8 cellular contexts compared by ENCODE assay signal in genomic region chr9:79573697-79573976, GRCh38. TPM values are rescaled to one million over a fixed set of nuclear protein-coding genes. Genes with fewer than 3 reads are reported as not detected.
DNase-seq lines count a peak whose midpoint lies in the region; ATAC-seq and TF ChIP-seq lines count a peak whose summit lies in the region.

No MANE protein-coding gene starts in this region.

- H3K27ac ChIP-seq in subcutaneous abdominal adipose tissue (ENCODE audit: low read depth, low read length): peak overlapping the region; percentile 48

- DNase-seq in NCI-H526 treated with DMSO at 0.1 percent for 48 hours (lab: John Stamatoyannopoulos, UW) (peak; percentile 6), NCI-H526 (lab: John Stamatoyannopoulos, UW) (no peak), activated B cell treated with CpG ODN at 0.5 μM for 24 hours (no peak), immature natural killer cell (no peak), NCI-H2107 (lab: John Stamatoyannopoulos, UW) (no peak), head of caudate nucleus (no peak)

- H3K27me3 Mint-ChIP-seq in activated B cell treated with CpG ODN at 0.5 μM for 24 hours (no peaks in the 10 kb centered on the region), immature natural killer cell (ENCODE audit: low read depth in 3 of 3) (peaks cover 11 to 25% (median 13%) of the 10 kb centered on the region in 3 donors)

- H3K4me1 ChIP-seq in subcutaneous abdominal adipose tissue (ENCODE audit: control insufficient read depth in 5 of 5, insufficient read depth in 5 of 5, low read length in 5 of 5): peaks cover 0 to 32% (median 18%) of the 10 kb centered on the region in 5 donors

- intact Hi-C loops in activated B cell treated with CpG ODN at 0.5 μM for 24 hours (cut with micrococcal nuclease): loop anchor here (5.0 kb wide), 3 partner anchors 584 to 971 kb away; no protein-coding TSS in a partner anchor
- intact Hi-C loops in head of caudate nucleus (cut with DNase I): loop anchor here (5.0 to 10.0 kb wide), 3 partner anchors 86 to 361 kb away; no protein-coding TSS in a partner anchor

- H3K4me1 Mint-ChIP-seq in activated B cell treated with CpG ODN at 0.5 μM for 24 hours: peaks cover 51% of the 10 kb centered on the region
- H3K4me1 Mint-ChIP-seq in immature natural killer cell: peaks cover 54 to 61% of the 10 kb centered on the region in 2 donors

- H3K36me3 Mint-ChIP-seq in activated B cell treated with CpG ODN at 0.5 μM for 24 hours (ENCODE audit: low read depth) (peaks cover 17% of the 10 kb centered on the region), immature natural killer cell (peaks cover 0 to 5% (median 0%) of the 10 kb centered on the region in 3 donors)

- H3K9ac ChIP-seq in subcutaneous abdominal adipose tissue (ENCODE audit: low read length in 5 of 5): peak overlapping the region in 4 of 5 donors; percentile 51 to 74 (median 70)

- H3K27me3 ChIP-seq in subcutaneous abdominal adipose tissue (ENCODE audit: control insufficient read depth in 5 of 5, insufficient read depth in 4 of 5, low read length in 5 of 5): peaks cover 0 to 8% (median 6%) of the 10 kb centered on the region in 5 donors

- H3K4me3 ChIP-seq in subcutaneous abdominal adipose tissue (ENCODE audit: low read depth in 1 of 5, low read length in 5 of 5): peak overlapping the region; percentile 72 to 88 (median 78)

- H3K27ac Mint-ChIP-seq in activated B cell treated with CpG ODN at 0.5 μM for 24 hours (peak overlapping the region; percentile 88), immature natural killer cell (peak overlapping the region; percentile 91 to 98 (median 93))

- H3K4me3 Mint-ChIP-seq in activated B cell treated with CpG ODN at 0.5 μM for 24 hours: peak overlapping the region; percentile 90
- peak overlapping the region; percentile 91 to 98 (median 93) for H3K4me3 Mint-ChIP-seq in immature natural killer cell

- no peaks in the 10 kb centered on the region for H3K9me3 ChIP-seq in subcutaneous abdominal adipose tissue (ENCODE audit: control insufficient read depth in 5 of 5, low read length in 5 of 5)

- no peaks in the 10 kb centered on the region for H3K36me3 ChIP-seq in subcutaneous abdominal adipose tissue (ENCODE audit: control insufficient read depth in 5 of 5, insufficient read depth in 5 of 5, low read length in 5 of 5)

- CTCF ChIA-PET in activated B cell treated with CpG ODN at 0.5 μM for 24 hours (lab: Charles Lee): interaction anchor here (0.7 kb wide), 1 partner anchor 18 kb away, joined by 3 read pairs; no protein-coding TSS in a partner anchor

- POLR2A ChIA-PET in activated B cell treated with CpG ODN at 0.5 μM for 24 hours (lab: Charles Lee): interaction anchor here (0.6 to 1.1 kb wide), 3 partner anchors 12 to 1276 kb away, joined by 3 read pairs; no protein-coding TSS in a partner anchor

- TF ChIP-seq CTCF in activated B cell treated with CpG ODN at 0.5 μM for 24 hours (IDR thresholded peaks at IDR 0.05): no peak

- H3K9me3 Mint-ChIP-seq in activated B cell treated with CpG ODN at 0.5 μM for 24 hours: no peaks in the 10 kb centered on the region
- H3K9me3 Mint-ChIP-seq in immature natural killer cell: peaks cover 0 to 3% (median 0%) of the 10 kb centered on the region in 6 donors

- ATAC-seq in activated B cell treated with CpG ODN at 0.5 μM for 24 hours (ENCODE audit: low read depth) (no peak), GM18517 (IDR thresholded peaks at IDR 0.05; ENCODE audit: unreplicated experiment) (no peak)

RNA-seq across cellular contexts. Expression of gene TLE4, which starts 1.9 kb away (rescaled TPM):
- total RNA-seq in activated B cell treated with CpG ODN at 0.5 μM for 24 hours: 62.6 and 63.9 TPM in 2 replicates
- 10 to 100 TPM; 38.0 to 41.4 (median 38.1) TPM for polyA plus RNA-seq in immature natural killer cell
